ENCODE assay signal across 1 cellular context in the genomic region with DNA sequence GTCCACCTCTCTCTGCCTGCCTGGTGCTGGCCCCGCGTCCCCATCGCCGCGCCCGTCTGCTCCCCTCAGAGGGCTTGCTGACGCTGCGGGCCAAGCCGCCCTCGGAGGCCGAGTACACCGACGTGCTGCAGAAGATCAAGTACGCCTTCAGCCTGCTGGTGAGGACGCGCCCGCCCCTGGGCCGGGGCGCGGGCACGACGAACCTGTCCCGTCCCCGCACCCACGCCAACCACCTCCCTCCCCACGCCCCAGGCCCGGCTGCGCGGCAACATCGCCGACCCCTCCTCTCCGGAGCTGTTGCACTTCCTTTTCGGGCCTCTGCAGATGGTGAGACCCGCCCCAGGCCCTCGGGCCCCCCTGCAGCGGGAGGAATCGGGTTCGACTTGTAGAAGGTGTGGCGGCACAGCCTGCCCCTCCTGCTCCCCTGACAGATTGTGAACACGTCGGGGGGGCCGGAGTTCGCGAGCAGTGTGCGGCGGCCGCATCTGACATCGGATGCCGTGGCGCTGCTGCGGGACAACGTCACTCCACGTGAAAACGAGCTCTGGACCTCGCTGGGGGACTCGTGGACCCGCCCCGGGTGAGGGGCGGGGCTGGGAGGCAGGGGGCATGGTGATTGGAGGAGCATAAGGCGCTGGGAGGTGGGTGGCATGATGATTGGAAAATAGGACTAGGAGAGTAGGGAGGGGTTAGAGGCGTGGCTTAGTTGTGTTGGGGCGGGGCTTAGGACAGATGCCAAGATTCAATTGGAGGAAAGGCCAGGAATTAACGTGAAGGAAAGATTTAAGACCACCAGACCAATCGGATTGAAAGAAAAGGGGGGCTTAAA.
TF ChIP-seq lines count a peak whose summit lies in the region.

No MANE protein-coding gene starts in this region.

TF ChIP-seq in HCT116, 20 proteins besides CTCF, POLR2A, EP300 and RAD21 (continued from another document):
- TF ChIP-seq, protein P1, sequence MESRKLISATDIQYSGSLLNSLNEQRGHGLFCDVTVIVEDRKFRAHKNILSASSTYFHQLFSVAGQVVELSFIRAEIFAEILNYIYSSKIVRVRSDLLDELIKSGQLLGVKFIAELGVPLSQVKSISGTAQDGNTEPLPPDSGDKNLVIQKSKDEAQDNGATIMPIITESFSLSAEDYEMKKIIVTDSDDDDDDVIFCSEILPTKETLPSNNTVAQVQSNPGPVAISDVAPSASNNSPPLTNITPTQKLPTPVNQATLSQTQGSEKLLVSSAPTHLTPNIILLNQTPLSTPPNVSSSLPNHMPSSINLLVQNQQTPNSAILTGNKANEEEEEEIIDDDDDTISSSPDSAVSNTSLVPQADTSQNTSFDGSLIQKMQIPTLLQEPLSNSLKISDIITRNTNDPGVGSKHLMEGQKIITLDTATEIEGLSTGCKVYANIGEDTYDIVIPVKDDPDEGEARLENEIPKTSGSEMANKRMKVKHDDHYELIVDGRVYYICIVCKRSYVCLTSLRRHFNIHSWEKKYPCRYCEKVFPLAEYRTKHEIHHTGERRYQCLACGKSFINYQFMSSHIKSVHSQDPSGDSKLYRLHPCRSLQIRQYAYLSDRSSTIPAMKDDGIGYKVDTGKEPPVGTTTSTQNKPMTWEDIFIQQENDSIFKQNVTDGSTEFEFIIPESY (IDR thresholded peaks at IDR 0.05; ENCODE audit: extremely low read depth, insufficient replicate concordance, low read length) = no peak
- TF ChIP-seq ATF3 (IDR thresholded peaks at IDR 0.05) = no peak
- TF ChIP-seq EGR1 (IDR thresholded peaks at IDR 0.05; ENCODE audit: low read depth) = no peak
- TF ChIP-seq ZNF274 (IDR thresholded peaks at IDR 0.05; ENCODE audit: low read depth, low read length) = no peak
- no peak for TF ChIP-seq MAX (IDR thresholded peaks at IDR 0.05)
- no peak for TF ChIP-seq SP1 (IDR thresholded peaks at IDR 0.05; ENCODE audit: low read depth)
- TF ChIP-seq POLR2AphosphoS5 (IDR thresholded peaks at IDR 0.05; ENCODE audit: low read depth, low read length) = no peak
- TF ChIP-seq YY1 (IDR thresholded peaks at IDR 0.05; ENCODE audit: extremely low read depth, insufficient replicate concordance, low read depth, low read length) = no peak
